1 cellular context compared by ENCODE assay signal in the genomic region with DNA sequence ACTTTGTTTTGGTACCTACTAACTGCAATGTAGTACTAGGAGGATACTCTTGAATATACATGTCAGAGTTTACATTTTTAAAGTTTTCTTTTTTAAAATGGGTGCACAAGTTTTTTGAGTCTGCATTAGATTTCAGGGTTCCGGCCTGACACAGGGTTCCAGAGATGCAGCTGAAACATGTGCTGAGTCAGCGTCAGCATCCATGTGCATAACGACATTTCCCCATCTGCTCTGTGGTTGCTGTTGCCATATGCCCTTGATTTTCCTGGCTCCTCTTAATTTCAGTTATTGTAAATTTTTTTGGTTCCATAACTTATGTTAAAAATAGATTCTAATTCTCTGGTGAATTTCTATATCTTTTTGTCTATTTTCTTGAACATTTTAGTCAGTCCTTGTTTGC.
TF ChIP-seq lines count a peak whose summit lies in the region.

No MANE protein-coding gene starts in this region.

TF ChIP-seq in HCT116, 20 proteins besides CTCF, POLR2A, EP300 and RAD21:
- TF ChIP-seq, protein P1, sequence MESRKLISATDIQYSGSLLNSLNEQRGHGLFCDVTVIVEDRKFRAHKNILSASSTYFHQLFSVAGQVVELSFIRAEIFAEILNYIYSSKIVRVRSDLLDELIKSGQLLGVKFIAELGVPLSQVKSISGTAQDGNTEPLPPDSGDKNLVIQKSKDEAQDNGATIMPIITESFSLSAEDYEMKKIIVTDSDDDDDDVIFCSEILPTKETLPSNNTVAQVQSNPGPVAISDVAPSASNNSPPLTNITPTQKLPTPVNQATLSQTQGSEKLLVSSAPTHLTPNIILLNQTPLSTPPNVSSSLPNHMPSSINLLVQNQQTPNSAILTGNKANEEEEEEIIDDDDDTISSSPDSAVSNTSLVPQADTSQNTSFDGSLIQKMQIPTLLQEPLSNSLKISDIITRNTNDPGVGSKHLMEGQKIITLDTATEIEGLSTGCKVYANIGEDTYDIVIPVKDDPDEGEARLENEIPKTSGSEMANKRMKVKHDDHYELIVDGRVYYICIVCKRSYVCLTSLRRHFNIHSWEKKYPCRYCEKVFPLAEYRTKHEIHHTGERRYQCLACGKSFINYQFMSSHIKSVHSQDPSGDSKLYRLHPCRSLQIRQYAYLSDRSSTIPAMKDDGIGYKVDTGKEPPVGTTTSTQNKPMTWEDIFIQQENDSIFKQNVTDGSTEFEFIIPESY (IDR thresholded peaks at IDR 0.05; ENCODE audit: extremely low read depth, insufficient replicate concordance, low read length): no peak
- no peak for TF ChIP-seq SIN3A (IDR thresholded peaks at IDR 0.05; ENCODE audit: low read depth)
- no peak for TF ChIP-seq ZFX (IDR thresholded peaks at IDR 0.05)
- TF ChIP-seq, protein P2, sequence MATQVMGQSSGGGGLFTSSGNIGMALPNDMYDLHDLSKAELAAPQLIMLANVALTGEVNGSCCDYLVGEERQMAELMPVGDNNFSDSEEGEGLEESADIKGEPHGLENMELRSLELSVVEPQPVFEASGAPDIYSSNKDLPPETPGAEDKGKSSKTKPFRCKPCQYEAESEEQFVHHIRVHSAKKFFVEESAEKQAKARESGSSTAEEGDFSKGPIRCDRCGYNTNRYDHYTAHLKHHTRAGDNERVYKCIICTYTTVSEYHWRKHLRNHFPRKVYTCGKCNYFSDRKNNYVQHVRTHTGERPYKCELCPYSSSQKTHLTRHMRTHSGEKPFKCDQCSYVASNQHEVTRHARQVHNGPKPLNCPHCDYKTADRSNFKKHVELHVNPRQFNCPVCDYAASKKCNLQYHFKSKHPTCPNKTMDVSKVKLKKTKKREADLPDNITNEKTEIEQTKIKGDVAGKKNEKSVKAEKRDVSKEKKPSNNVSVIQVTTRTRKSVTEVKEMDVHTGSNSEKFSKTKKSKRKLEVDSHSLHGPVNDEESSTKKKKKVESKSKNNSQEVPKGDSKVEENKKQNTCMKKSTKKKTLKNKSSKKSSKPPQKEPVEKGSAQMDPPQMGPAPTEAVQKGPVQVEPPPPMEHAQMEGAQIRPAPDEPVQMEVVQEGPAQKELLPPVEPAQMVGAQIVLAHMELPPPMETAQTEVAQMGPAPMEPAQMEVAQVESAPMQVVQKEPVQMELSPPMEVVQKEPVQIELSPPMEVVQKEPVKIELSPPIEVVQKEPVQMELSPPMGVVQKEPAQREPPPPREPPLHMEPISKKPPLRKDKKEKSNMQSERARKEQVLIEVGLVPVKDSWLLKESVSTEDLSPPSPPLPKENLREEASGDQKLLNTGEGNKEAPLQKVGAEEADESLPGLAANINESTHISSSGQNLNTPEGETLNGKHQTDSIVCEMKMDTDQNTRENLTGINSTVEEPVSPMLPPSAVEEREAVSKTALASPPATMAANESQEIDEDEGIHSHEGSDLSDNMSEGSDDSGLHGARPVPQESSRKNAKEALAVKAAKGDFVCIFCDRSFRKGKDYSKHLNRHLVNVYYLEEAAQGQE (IDR thresholded peaks at IDR 0.05; ENCODE audit: low read depth): no peak
- TF ChIP-seq FOSL1 (IDR thresholded peaks at IDR 0.05; ENCODE audit: low read depth): no peak
- TF ChIP-seq, protein P3, sequence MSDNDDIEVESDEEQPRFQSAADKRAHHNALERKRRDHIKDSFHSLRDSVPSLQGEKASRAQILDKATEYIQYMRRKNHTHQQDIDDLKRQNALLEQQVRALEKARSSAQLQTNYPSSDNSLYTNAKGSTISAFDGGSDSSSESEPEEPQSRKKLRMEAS (IDR thresholded peaks at IDR 0.05): no peak
- no peak for TF ChIP-seq EZH2 (IDR thresholded peaks at IDR 0.05)
- TF ChIP-seq, protein P4, sequence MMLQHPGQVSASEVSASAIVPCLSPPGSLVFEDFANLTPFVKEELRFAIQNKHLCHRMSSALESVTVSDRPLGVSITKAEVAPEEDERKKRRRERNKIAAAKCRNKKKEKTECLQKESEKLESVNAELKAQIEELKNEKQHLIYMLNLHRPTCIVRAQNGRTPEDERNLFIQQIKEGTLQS (IDR thresholded peaks at IDR 0.05): no peak
- TF ChIP-seq SRF (IDR thresholded peaks at IDR 0.05; ENCODE audit: low read depth): no peak
- TF ChIP-seq SP1 (IDR thresholded peaks at IDR 0.05; ENCODE audit: low read depth): no peak
- TF ChIP-seq CEBPB (IDR thresholded peaks at IDR 0.05; ENCODE audit: low read depth): no peak
- TF ChIP-seq CBX3 (IDR thresholded peaks at IDR 0.05; ENCODE audit: low read depth): no peak
- no peak for TF ChIP-seq EGR1 (IDR thresholded peaks at IDR 0.05; ENCODE audit: low read depth)
- no peak for TF ChIP-seq ZNF274 (IDR thresholded peaks at IDR 0.05; ENCODE audit: low read depth, low read length)
- no peak for TF ChIP-seq JUND (IDR thresholded peaks at IDR 0.05)
- TF ChIP-seq ELF1 (IDR thresholded peaks at IDR 0.05; ENCODE audit: borderline replicate concordance, low read depth): no peak
- no peak for TF ChIP-seq EZH2phosphoT487 (IDR thresholded peaks at IDR 0.05; ENCODE audit: borderline replicate concordance)
- TF ChIP-seq TCF7L2 (IDR thresholded peaks at IDR 0.05; ENCODE audit: borderline replicate concordance, extremely low read depth, insufficient read depth, insufficient read length): no peak
- no peak for TF ChIP-seq POLR2AphosphoS5 (IDR thresholded peaks at IDR 0.05; ENCODE audit: low read depth, low read length)
- TF ChIP-seq YY1 (IDR thresholded peaks at IDR 0.05; ENCODE audit: extremely low read depth, insufficient replicate concordance, low read depth, low read length): no peak
